Comparison of ENCODE assay signal across 8 cellular contexts in genomic region chrX:25020391-25021131, GRCh38. TPM values are rescaled to one million over a fixed set of nuclear protein-coding genes. Genes with fewer than 3 reads are reported as not detected.
DNase-seq lines count a peak whose midpoint lies in the region; TF ChIP-seq lines count a peak whose summit lies in the region.
"Had no signal": no experiment of that assay in that cellular context is flagged by ENCODE, and none has a peak within 500 bp of the region (broad histone marks: within the 10 kb centered on the region; RNA-seq: fewer than 3 reads in every experiment).

No MANE protein-coding gene starts in this region.

- H3K27me3 Mint-ChIP-seq in neural progenitor cell (ENCODE audit: insufficient read depth, low read depth) = peaks cover 84% of the 10 kb centered on the region

- peak overlapping the region; percentile 78 for H3K4me3 Mint-ChIP-seq in neural progenitor cell

- peaks cover 27% of the 10 kb centered on the region for H3K4me1 Mint-ChIP-seq in neural progenitor cell

- H3K4me3 ChIP-seq in H7 (ENCODE audit: insufficient read depth, low read depth, low read length) (peak overlapping the region; percentile 43), choroid plexus epithelial cell (ENCODE audit: low read depth, low read length) (no peak overlapping the region), neural progenitor cell (peak overlapping the region; percentile 45)

- peaks cover 58% of the 10 kb centered on the region for H3K4me1 ChIP-seq in neural progenitor cell

- no peak overlapping the region for H2AFZ ChIP-seq in neural progenitor cell (replicated peaks)

- peaks cover 51% of the 10 kb centered on the region for H3F3A ChIP-seq in neural progenitor cell (ENCODE audit: low read depth)

- H3K27ac ChIP-seq in neural progenitor cell = no peak overlapping the region

- CTCF ChIA-PET in GM10248 (lab: Yijun Ruan, JAX) = interaction anchor here (0.7 to 5.4 kb wide), 15 partner anchors 8 to 625 kb away, joined by 3 to 39 read pairs (median 4); no protein-coding TSS in a partner anchor

- peaks cover 28% of the 10 kb centered on the region for H4K20me1 ChIP-seq in neural progenitor cell (ENCODE audit: low read depth)

- no peaks in the 10 kb centered on the region for H3K36me3 Mint-ChIP-seq in neural progenitor cell

- DNase-seq in GM10248 (ENCODE audit: extremely low spot score) (peak; percentile 67), H7 (peak; percentile 98), NCI-H774 (lab: John Stamatoyannopoulos, UW) (peak; percentile 38), choroid plexus epithelial cell (ENCODE audit: low read depth) (no peak), neural progenitor cell (ENCODE audit: low spot score) (peak; percentile 90), T1000 (lab: John Stamatoyannopoulos, UW) (no peak), DMS114 treated with DMSO at 0.1 percent for 48 hours (lab: John Stamatoyannopoulos, UW; ENCODE audit: unreplicated experiment) (no peak)

- H3K27me3 ChIP-seq in H7 (ENCODE audit: control insufficient read depth, insufficient read depth, low read length) (peaks cover 95% of the 10 kb centered on the region), neural progenitor cell (peaks cover 100% of the 10 kb centered on the region)

- TF ChIP-seq CTCF in GM10248 (IDR thresholded peaks at IDR 0.05; ENCODE audit: control extremely low read depth, extremely low read depth, low read depth, missing control alignments) = peak; percentile 70
- peak; percentile 49 for TF ChIP-seq CTCF in choroid plexus epithelial cell (conservative IDR thresholded peaks at IDR 0.05; ENCODE audit: low read depth, low read length)
- peak; percentile 99 for TF ChIP-seq CTCF in neural progenitor cell (IDR thresholded peaks at IDR 0.05)

- no peaks in the 10 kb centered on the region for H3K9me3 Mint-ChIP-seq in neural progenitor cell

- no peak overlapping the region for H3K27ac Mint-ChIP-seq in neural progenitor cell

- H3K9ac ChIP-seq in neural progenitor cell = no peak overlapping the region

- no peaks in the 10 kb centered on the region for H3K9me3 ChIP-seq in neural progenitor cell (ENCODE audit: low read depth)

- no peaks in the 10 kb centered on the region for H3K79me2 ChIP-seq in neural progenitor cell (ENCODE audit: low read depth)

- POLR2A ChIA-PET in GM10248 (lab: Yijun Ruan, JAX) = no interaction called here

- peak overlapping the region; percentile 77 for H3K4me2 ChIP-seq in neural progenitor cell

- H3K36me3 ChIP-seq in H7 (replicated peaks; ENCODE audit: control insufficient read depth, insufficient read depth, low read length) (no peaks in the 10 kb centered on the region), neural progenitor cell (no peaks in the 10 kb centered on the region)

RNA-seq across cellular contexts. Expression of gene ARX, which starts 4.8 kb away (rescaled TPM):
- total RNA-seq in H7 (2014; rRNA removed; shearing (Covaris generic)) = not detected in 2 replicates
- 5.3 and 9.0 TPM in 2 replicates for total RNA-seq in neural progenitor cell (ENCODE audit: low replicate concordance)
- total RNA-seq: renal cortical epithelial cell had no signal

Comparison
In these comparisons a context has a peak if more than half of its experiments do, and no peak if none do; other contexts are left out.
1. DNase-seq: peak in GM10248 (single experiment), H7 (single experiment), NCI-H774 (single experiment) and neural progenitor cell (single experiment); none in choroid plexus epithelial cell (single experiment), T1000 (single experiment) and DMS114 treated with DMSO at 0.1 percent for 48 hours (single experiment).
2. CTCF ChIP-seq: peak in every context shown above with its lines; median percentile 99 in neural progenitor cell; 70 in GM10248; 49 in choroid plexus epithelial cell.